ENCODE assay signal across 18 cellular contexts in genomic region chr11:96088914-96089313, GRCh38.
"Had no signal": no experiment of that assay in that cellular context is flagged by ENCODE, and none has a peak within 500 bp of the region (broad histone marks: within the 10 kb centered on the region; RNA-seq: fewer than 3 reads in every experiment).

No MANE protein-coding gene starts in this region.

- H3K9me3 Mint-ChIP-seq: activated naive CD8-positive, alpha-beta T cell treated with anti-CD3 and anti-CD28 coated beads, Interleukin-2, amount 50 U/mL, for 24 hours; endodermal cell; natural killer cell treated with Interleukin-12 subunit alpha and Interleukin-12 subunit beta and Interleukin-15 and Interleukin-18, amount 100 ng/mL, for 72 hours; stimulated activated effector memory CD8-positive, alpha-beta T cell treated with anti-CD3 and anti-CD28 coated beads, Interleukin-12 subunit alpha, Interleukin-12 subunit beta, amount 100 ng/mL, for 72 hours had no signal

- H3K27ac Mint-ChIP-seq: activated CD8-positive, alpha-beta memory T cell treated with anti-CD3 and anti-CD28 coated beads, Interleukin-2, amount 10 ng/mL, durations not matched to agents 7 days and 5 days; activated naive CD8-positive, alpha-beta T cell treated with anti-CD3 and anti-CD28 coated beads, Interleukin-2, amount 50 U/mL, for 24 hours; endodermal cell; natural killer cell treated with Interleukin-12 subunit alpha and Interleukin-12 subunit beta and Interleukin-15 and Interleukin-18, amount 100 ng/mL, for 72 hours; stimulated activated effector memory CD8-positive, alpha-beta T cell treated with anti-CD3 and anti-CD28 coated beads, Interleukin-12 subunit alpha, Interleukin-12 subunit beta, amount 100 ng/mL, for 72 hours had no signal

- ATAC-seq: activated CD8-positive, alpha-beta memory T cell treated with anti-CD3 and anti-CD28 coated beads, Interleukin-2, amount 10 ng/mL, durations not matched to agents 7 days and 5 days; activated naive CD8-positive, alpha-beta T cell treated with anti-CD3 and anti-CD28 coated beads, Interleukin-2, amount 50 U/mL, for 24 hours; left cardiac atrium; natural killer cell treated with Interleukin-12 subunit alpha and Interleukin-12 subunit beta and Interleukin-15 and Interleukin-18, amount 100 ng/mL, for 72 hours; sciatic nerve; stimulated activated effector memory CD8-positive, alpha-beta T cell treated with anti-CD3 and anti-CD28 coated beads, Interleukin-12 subunit alpha, Interleukin-12 subunit beta, amount 100 ng/mL, for 72 hours had no signal

- H3K36me3 ChIP-seq: neutrophil had no signal

- H2AFZ ChIP-seq: parathyroid adenoma had no signal

- H3K4me3 Mint-ChIP-seq: activated CD8-positive, alpha-beta memory T cell treated with anti-CD3 and anti-CD28 coated beads, Interleukin-2, amount 10 ng/mL, durations not matched to agents 7 days and 5 days; activated naive CD8-positive, alpha-beta T cell treated with anti-CD3 and anti-CD28 coated beads, Interleukin-2, amount 50 U/mL, for 24 hours; endodermal cell; natural killer cell treated with Interleukin-12 subunit alpha and Interleukin-12 subunit beta and Interleukin-15 and Interleukin-18, amount 100 ng/mL, for 72 hours; stimulated activated effector memory CD8-positive, alpha-beta T cell treated with anti-CD3 and anti-CD28 coated beads, Interleukin-12 subunit alpha, Interleukin-12 subunit beta, amount 100 ng/mL, for 72 hours had no signal

- H3K9ac ChIP-seq: parathyroid adenoma had no signal

- H3K27me3 ChIP-seq: neutrophil had no signal

- H3K27me3 Mint-ChIP-seq: activated CD8-positive, alpha-beta memory T cell treated with anti-CD3 and anti-CD28 coated beads, Interleukin-2, amount 10 ng/mL, durations not matched to agents 7 days and 5 days; activated naive CD8-positive, alpha-beta T cell treated with anti-CD3 and anti-CD28 coated beads, Interleukin-2, amount 50 U/mL, for 24 hours; natural killer cell treated with Interleukin-12 subunit alpha and Interleukin-12 subunit beta and Interleukin-15 and Interleukin-18, amount 100 ng/mL, for 72 hours had no signal

- H3K9me3 ChIP-seq: neutrophil had no signal

- H3K4me1 ChIP-seq: parathyroid adenoma had no signal

- H3K27ac ChIP-seq: epithelial cell of prostate, neutrophil, parathyroid adenoma, WERI-Rb-1 had no signal

- DNase-seq: activated CD4-positive, alpha-beta T cell treated with anti-CD3 and anti-CD28 coated beads, Interleukin-2, amount 50 U/mL, for 48 hours; activated CD8-positive, alpha-beta memory T cell treated with anti-CD3 and anti-CD28 coated beads, Interleukin-2, amount 10 ng/mL, durations not matched to agents 7 days and 5 days; activated gamma-delta T cell; activated naive CD8-positive, alpha-beta T cell treated with anti-CD3 and anti-CD28 coated beads, Interleukin-2, amount 50 U/mL, for 24 hours; activated T-cell treated with anti-CD3 and anti-CD28 coated beads, Interleukin-2, amount 50 U/mL, for 1 hour; endodermal cell; foreskin fibroblast; left cardiac atrium; stimulated activated CD4-positive, alpha-beta T cell treated with anti-CD3 and anti-CD28 coated beads, Interleukin-4, amount 100 ng/mL, for 24 hours; SW 1271; T-helper 2 cell; WERI-Rb-1 had no signal
